ENCODE assay signal across 8 cellular contexts in the genomic region with DNA sequence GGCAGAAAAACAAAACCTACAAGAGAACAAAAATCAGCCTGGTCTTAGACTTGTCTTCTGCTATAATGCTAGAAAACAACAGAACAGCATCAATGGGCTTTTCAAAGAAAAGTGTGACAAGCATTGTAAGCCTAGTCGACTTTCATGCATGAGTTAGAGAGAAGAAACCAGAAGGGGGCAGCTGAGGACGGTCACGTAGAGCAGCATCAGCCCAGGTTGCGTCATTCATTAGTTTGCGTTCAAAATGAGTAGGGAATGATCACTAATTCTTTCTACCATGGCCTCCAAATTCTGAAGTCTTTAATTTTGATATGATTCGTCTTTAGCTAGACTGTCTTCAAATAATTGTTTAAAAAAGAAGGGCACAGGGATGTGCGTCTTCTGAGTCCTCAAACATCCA. TPM values are rescaled to one million over a fixed set of nuclear protein-coding genes. Genes with fewer than 3 reads are reported as not detected.
DNase-seq lines count a peak whose midpoint lies in the region; ATAC-seq and TF ChIP-seq lines count a peak whose summit lies in the region.

No MANE protein-coding gene starts in this region.

- H3K56ac ChIP-seq in IMR-90 (ENCODE audit: extremely low read depth, insufficient read depth, low read length): no peak overlapping the region; the same call in 1 of the 2 replicates

- no peak overlapping the region; the same call in 1 of the 2 replicates for H4K5ac ChIP-seq in IMR-90 (ENCODE audit: low read depth, low read length)

- TF ChIP-seq CTCF in IMR-90 (conservative IDR thresholded peaks at IDR 0.05; ENCODE audit: low read depth, low read length) (peak; percentile 54), VCaP (conservative IDR thresholded peaks at IDR 0.05) (0 out of 2 replicates have a peak, but pooled peaks have one; percentile 19), liver (IDR thresholded peaks at IDR 0.05; ENCODE audit: low read depth, low read length, missing input control) (peak; percentile 11), esophagus muscularis mucosa (IDR thresholded peaks at IDR 0.05) (peak in 1 of 3 experiments; percentile 4)

- peak overlapping the region; percentile 65; the same call in 1 of the 2 replicates for H3K9ac ChIP-seq in IMR-90 (ENCODE audit: low read depth, low read length)
- H3K9ac ChIP-seq in liver (ENCODE audit: low read depth in 1 of 2, low read length in 2 of 2): no peak overlapping the region

- H2AK5ac ChIP-seq in IMR-90 (ENCODE audit: low read depth, low read length): no peak overlapping the region

- peaks cover 7% of the 10 kb centered on the region; the same call in 1 of the 2 replicates for H4K20me1 ChIP-seq in IMR-90 (ENCODE audit: insufficient read depth, low read length)

- H3K4me1 ChIP-seq in IMR-90 (ENCODE audit: control insufficient read depth, insufficient read depth, low read length) (peaks cover 2% of the 10 kb centered on the region), liver (ENCODE audit: control insufficient read depth in 4 of 4, insufficient read depth in 4 of 4, low read length in 3 of 4) (peaks cover 0 to 8% (median 5%) of the 10 kb centered on the region in 4 donors), esophagus muscularis mucosa (peaks cover 0 to 9% (median 8%) of the 10 kb centered on the region in 4 donors)

- no peak overlapping the region for H2BK15ac ChIP-seq in IMR-90 (ENCODE audit: low read depth, low read length)

- H3K36me3 ChIP-seq in IMR-90 (ENCODE audit: control insufficient read depth, insufficient read depth, low read length) (peaks cover 5% of the 10 kb centered on the region), liver (ENCODE audit: control insufficient read depth in 4 of 4, insufficient read depth in 3 of 4, low read depth in 1 of 4, low read length in 3 of 4) (peaks cover 1 to 16% (median 10%) of the 10 kb centered on the region in 4 donors), esophagus muscularis mucosa (peaks cover 0 to 36% (median 10%) of the 10 kb centered on the region in 4 donors)

- no CpG with 5 or more reads among the region's 7 CpGs for WGBS in IMR-90 (ENCODE audit: extremely low coverage in 2 of 2, insufficient read length in 1 of 2), 2 experiments
- WGBS in liver: 59% methylated on average over 7 of the region's 7 CpGs
- 69% methylated on average over 7 of the region's 7 CpGs for WGBS in esophagus muscularis mucosa

- DNase-seq in EL: peak; percentile 52
- DNase-seq in IMR-90: peak; percentile 70
- no peak for DNase-seq in medulla oblongata (ENCODE audit: extremely low spot score)
- no peak for DNase-seq in esophagus muscularis mucosa (ENCODE audit: extremely low spot score)
- no peak for DNase-seq in NCI-H1105 (lab: John Stamatoyannopoulos, UW)

- H2AK9ac ChIP-seq in IMR-90 (replicated peaks; ENCODE audit: low read depth, low read length, poor library complexity): no peak overlapping the region

- H3K9me1 ChIP-seq in IMR-90 (ENCODE audit: insufficient read depth, low read length): no peaks in the 10 kb centered on the region

- no peak overlapping the region for H2BK20ac ChIP-seq in IMR-90 (ENCODE audit: low read depth, low read length)

- H3K18ac ChIP-seq in IMR-90 (ENCODE audit: low read depth, low read length): no peak overlapping the region

- no peaks in the 10 kb centered on the region for H3K27me3 ChIP-seq in IMR-90 (ENCODE audit: control insufficient read depth, insufficient read depth, low read length)
- H3K27me3 ChIP-seq in liver (ENCODE audit: control insufficient read depth in 4 of 4, insufficient read depth in 4 of 4, low read length in 3 of 4): no peaks in the 10 kb centered on the region
- no peaks in the 10 kb centered on the region for H3K27me3 ChIP-seq in esophagus muscularis mucosa

- H2AFZ ChIP-seq in IMR-90 (replicated peaks; ENCODE audit: low read length, poor library complexity): no peak overlapping the region

- in situ Hi-C loops in IMR-90 (cut with MboI; ENCODE audit: low sequenced_read_pairs): no loop called here

- no TSS peak for BruUV-seq in IMR-90 (replicated peaks; lab: Mats Ljungman, UMichigan)

- ATAC-seq in IMR-90 (ENCODE audit: low read depth) (no peak), GM21528 (IDR thresholded peaks at IDR 0.05; ENCODE audit: low FRiP score, unreplicated experiment) (no peak)

- peak overlapping the region; percentile 41 for H2BK5ac ChIP-seq in IMR-90 (ENCODE audit: low read depth, low read length, poor library complexity, severe bottlenecking)

- H3K4me3 ChIP-seq in IMR-90 (ENCODE audit: insufficient read depth, low read depth, low read length) (no peak overlapping the region), liver (ENCODE audit: low read depth in 1 of 3, low read length in 3 of 3) (no peak overlapping the region), esophagus muscularis mucosa (no peak overlapping the region)

- TF ChIP-seq RAD21 in IMR-90 (IDR thresholded peaks at IDR 0.05; ENCODE audit: low read length) (peak; percentile 40), liver (IDR thresholded peaks at IDR 0.05) (peak; percentile 27 to 58)

- TF ChIP-seq EP300 in esophagus muscularis mucosa (IDR thresholded peaks at IDR 0.05): no peak

- H3K27ac ChIP-seq in IMR-90 (ENCODE audit: insufficient read depth, low read length): peak overlapping the region; percentile 25; the same call in 1 of the 2 replicates
- H3K27ac ChIP-seq in VCaP: no peak overlapping the region
- no peak overlapping the region for H3K27ac ChIP-seq in liver (ENCODE audit: low read depth in 1 of 2, low read length in 2 of 2)
- H3K27ac ChIP-seq in esophagus muscularis mucosa (replicated peaks in 1 of 4): no peak overlapping the region

- no peak overlapping the region for H3K4ac ChIP-seq in IMR-90 (ENCODE audit: low read depth, low read length)

- POLR2A ChIA-PET in IMR-90 (lab: Charles Lee; ENCODE audit: unreplicated experiment): no interaction called here

- CTCF ChIA-PET in IMR-90 (lab: Yijun Ruan, JAX): no interaction called here

- no peak overlapping the region for H3K4me2 ChIP-seq in IMR-90 (ENCODE audit: low read depth, low read length)

- H3K9me3 ChIP-seq in IMR-90 (ENCODE audit: control insufficient read depth, insufficient read depth, low read length) (no peaks in the 10 kb centered on the region), liver (ENCODE audit: control insufficient read depth in 4 of 4, low read length in 3 of 4) (no peaks in the 10 kb centered on the region), esophagus muscularis mucosa (no peaks in the 10 kb centered on the region)

- peaks cover 0 to 4% of the 10 kb centered on the region in 2 experiments; a peak in 1 of 4 replicates for H3K79me1 ChIP-seq in IMR-90 (ENCODE audit: low read depth in 1 of 2, low read length in 2 of 2)

- no peak overlapping the region for H2BK120ac ChIP-seq in IMR-90 (ENCODE audit: low read depth, low read length)

- dilution Hi-C loops in IMR-90 (cut with HindIII; ENCODE audit: low sequenced_read_pairs, unreplicated experiment): no loop called here

- H3K23ac ChIP-seq in IMR-90 (ENCODE audit: low read depth, low read length): no peak overlapping the region

- H3K14ac ChIP-seq in IMR-90 (replicated peaks; ENCODE audit: low read depth, low read length): no peak overlapping the region

- TF ChIP-seq POLR2A in IMR-90 (IDR thresholded peaks at IDR 0.05; ENCODE audit: low read depth, low read length) (no peak), esophagus muscularis mucosa (IDR thresholded peaks at IDR 0.05; ENCODE audit: low read depth) (no peak)

- intact Hi-C loops in IMR-90 (cut with micrococcal nuclease): loop anchor here (5.0 kb wide), 1 partner anchor 35 kb away; no protein-coding TSS in a partner anchor
- intact Hi-C loops in esophagus muscularis mucosa (cut with DNase I): no loop called here

- no peak overlapping the region for H4K91ac ChIP-seq in IMR-90 (ENCODE audit: insufficient read depth, low read depth, low read length)

- H4K8ac ChIP-seq in IMR-90 (ENCODE audit: low read depth in 2 of 2, low read length in 2 of 2): no peak overlapping the region

TF ChIP-seq in IMR-90, 13 proteins besides CTCF, POLR2A, EP300 and RAD21 (continues in another document):
- TF ChIP-seq, protein P1, sequence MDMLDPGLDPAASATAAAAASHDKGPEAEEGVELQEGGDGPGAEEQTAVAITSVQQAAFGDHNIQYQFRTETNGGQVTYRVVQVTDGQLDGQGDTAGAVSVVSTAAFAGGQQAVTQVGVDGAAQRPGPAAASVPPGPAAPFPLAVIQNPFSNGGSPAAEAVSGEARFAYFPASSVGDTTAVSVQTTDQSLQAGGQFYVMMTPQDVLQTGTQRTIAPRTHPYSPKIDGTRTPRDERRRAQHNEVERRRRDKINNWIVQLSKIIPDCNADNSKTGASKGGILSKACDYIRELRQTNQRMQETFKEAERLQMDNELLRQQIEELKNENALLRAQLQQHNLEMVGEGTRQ (IDR thresholded peaks at IDR 0.05; ENCODE audit: low read depth, low read length): no peak
- TF ChIP-seq BHLHE40 (IDR thresholded peaks at IDR 0.05; ENCODE audit: low read depth, low read length) (no peak), SMC3 (IDR thresholded peaks at IDR 0.05; ENCODE audit: low read depth, low read length) (peak; percentile 39; the same call in 1 of the 2 replicates), FOS (IDR thresholded peaks at IDR 0.05; ENCODE audit: low read depth, low read length) (no peak)

TF ChIP-seq in liver, 16 proteins besides CTCF, POLR2A, EP300 and RAD21:
- TF ChIP-seq JUND (IDR thresholded peaks at IDR 0.05) (no peak), FOXA1 (IDR thresholded peaks at IDR 0.05) (no peak), RXRA (IDR thresholded peaks at IDR 0.05) (peak in 1 of 2 donors; percentile 49)
- TF ChIP-seq, protein P2, sequence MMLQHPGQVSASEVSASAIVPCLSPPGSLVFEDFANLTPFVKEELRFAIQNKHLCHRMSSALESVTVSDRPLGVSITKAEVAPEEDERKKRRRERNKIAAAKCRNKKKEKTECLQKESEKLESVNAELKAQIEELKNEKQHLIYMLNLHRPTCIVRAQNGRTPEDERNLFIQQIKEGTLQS (IDR thresholded peaks at IDR 0.05): no peak

RNA-seq across cellular contexts. Expression of gene ISCA1, which starts 4.7 kb away (rescaled TPM):
- total RNA-seq in IMR-90 (2012; rRNA removed) (14.7 and 26.4 TPM in 2 replicates), liver (10 to 100 TPM; 26.6 to 43.2 TPM), esophagus muscularis mucosa (10 to 100 TPM; 37.0 to 56.5 (median 40.5) TPM)
- polyA plus RNA-seq in IMR-90 (2012; rRNA removed) (14.0 and 15.1 TPM in 2 replicates), liver (10 to 100 TPM; 27.4 to 28.2 TPM)
- 3.7 and 4.1 TPM in 2 replicates for polyA plus RNA-seq in IMR-90 (2012; cell fraction: cytosol; rRNA removed)
- 2.8 and 14.3 TPM in 2 replicates for polyA plus RNA-seq in IMR-90 (2012; cell fraction: nucleus; rRNA removed; ENCODE audit: low replicate concordance)

RNA-seq across cellular contexts. Expression of gene C9orf153, which starts 27.6 kb away (rescaled TPM):
- not detected in 2 replicates for total RNA-seq in IMR-90 (2012; rRNA removed)
- polyA plus RNA-seq in IMR-90 (2012; rRNA removed): not detected in 2 replicates
- not detected in 2 replicates for polyA plus RNA-seq in IMR-90 (2012; cell fraction: cytosol; rRNA removed)
- polyA plus RNA-seq in IMR-90 (2012; cell fraction: nucleus; rRNA removed; ENCODE audit: low replicate concordance): 0.07 TPM in 1 of 2 replicates, not detected in the other
- under 1 TPM; 0.42 to 0.67 TPM for total RNA-seq in liver
- under 1 TPM; 0.07 to 0.26 TPM for polyA plus RNA-seq in liver
- total RNA-seq in esophagus muscularis mucosa: under 1 TPM in 2 of 4 donors, not detected in 2; 0.33 to 0.46 TPM

Comparison
In these comparisons a context has a peak if more than half of its experiments do, and no peak if none do; other contexts are left out.
1. DNase-seq: peak in EL (single experiment) and IMR-90 (single experiment); none in medulla oblongata (single experiment), esophagus muscularis mucosa (single experiment) and NCI-H1105 (single experiment).